Comparison of ENCODE assay signal across 18 cellular contexts in genomic region chr6:109516929-109517328, GRCh38. TPM values are rescaled to one million over a fixed set of nuclear protein-coding genes. Genes with fewer than 3 reads are reported as not detected.
DNase-seq lines count a peak whose midpoint lies in the region; ATAC-seq, FAIRE-seq and TF ChIP-seq lines count a peak whose summit lies in the region.
"Had no signal": no experiment of that assay in that cellular context is flagged by ENCODE, and none has a peak within 500 bp of the region (broad histone marks: within the 10 kb centered on the region; RNA-seq: fewer than 3 reads in every experiment).

No MANE protein-coding gene starts in this region.

- no peak overlapping the region for H3K9ac ChIP-seq in DND-41 (ENCODE audit: low read depth, low read length)
- H3K9ac ChIP-seq in H1 (replicated peaks in 1 of 4; ENCODE audit: extremely low read depth in 1 of 4, low read depth in 3 of 4, low read length in 3 of 4): no peak overlapping the region

- H3K27me3 ChIP-seq in DND-41 (ENCODE audit: insufficient read depth, low read length, poor library complexity): no peaks in the 10 kb centered on the region
- no peaks in the 10 kb centered on the region for H3K27me3 ChIP-seq in H1 (replicated peaks in 1 of 4; ENCODE audit: control insufficient read depth in 3 of 4, extremely low read depth in 1 of 4, insufficient read depth in 3 of 4, low read length in 3 of 4)
- H3K27me3 ChIP-seq: MG63 had no signal

- no peak overlapping the region for H2BK12ac ChIP-seq in H1 (ENCODE audit: low read depth, low read length)

- H3K4me1 ChIP-seq in DND-41 (ENCODE audit: insufficient read depth, low read length): peaks cover 29% of the 10 kb centered on the region
- peaks cover 5 to 10% (median 6%) of the 10 kb centered on the region in 4 experiments; a peak in 6 of 7 replicates for H3K4me1 ChIP-seq in H1 (replicated peaks in 1 of 4; ENCODE audit: control insufficient read depth in 3 of 4, insufficient read depth in 4 of 4, low read length in 3 of 4)
- H3K4me1 ChIP-seq: BE2C, foreskin keratinocyte had no signal

- TF ChIP-seq RAD21 in H1 (IDR thresholded peaks at IDR 0.05 in 1 of 2, conservative IDR thresholded peaks at IDR 0.05 in 1 of 2; ENCODE audit: low read depth in 2 of 2, low read length in 2 of 2): no peak

- peaks cover 35% of the 10 kb centered on the region for H3K4me1 Mint-ChIP-seq in activated CD4-positive, alpha-beta T cell treated with anti-CD3 and anti-CD28 coated beads, Interleukin-2, amount 10 ng/mL, durations not matched to agents 7 days and 5 days
- peaks cover 27 to 28% (median 28%) of the 10 kb centered on the region in 3 donors for H3K4me1 Mint-ChIP-seq in T-cell

- H3K27ac Mint-ChIP-seq in activated CD4-positive, alpha-beta T cell treated with anti-CD3 and anti-CD28 coated beads, Interleukin-2, amount 10 ng/mL, durations not matched to agents 7 days and 5 days: peak overlapping the region; percentile 78
- H3K27ac Mint-ChIP-seq in T-cell: peak overlapping the region; percentile 31 to 50
- H3K27ac Mint-ChIP-seq: brain had no signal

- no peak overlapping the region for H3K4ac ChIP-seq in H1 (replicated peaks; ENCODE audit: insufficient read length, low read depth, low read length)

- H2AK5ac ChIP-seq in H1 (ENCODE audit: low read depth, low read length): no peak overlapping the region

- no peaks in the 10 kb centered on the region for H3K23me2 ChIP-seq in H1 (ENCODE audit: low read depth, low read length)

- no peak overlapping the region for H4K5ac ChIP-seq in H1 (ENCODE audit: insufficient read length, low read depth, low read length)

- no peak overlapping the region for H2BK5ac ChIP-seq in H1 (ENCODE audit: low read depth, low read length)

- peak overlapping the region; percentile 28 for H3K4me3 Mint-ChIP-seq in activated CD4-positive, alpha-beta T cell treated with anti-CD3 and anti-CD28 coated beads, Interleukin-2, amount 10 ng/mL, durations not matched to agents 7 days and 5 days
- peak overlapping the region; percentile 6 to 77 (median 72) for H3K4me3 Mint-ChIP-seq in T-cell
- H3K4me3 Mint-ChIP-seq: brain, neural crest cell had no signal

- FAIRE-seq in H1 (lab: Jason Lieb, UNC): no peak

- H3K23ac ChIP-seq in H1 (ENCODE audit: insufficient read length): no peak overlapping the region

- H2BK15ac ChIP-seq in H1 (ENCODE audit: low read length): no peak overlapping the region

- H4K20me1 ChIP-seq in DND-41 (ENCODE audit: insufficient read depth, low read length): no peaks in the 10 kb centered on the region
- no peaks in the 10 kb centered on the region for H4K20me1 ChIP-seq in H1 (replicated peaks in 1 of 2; ENCODE audit: control insufficient read depth in 1 of 2, insufficient read depth in 2 of 2, low read length in 2 of 2)

- CTCF ChIA-PET in activated CD4-positive, alpha-beta T cell treated with anti-CD3 and anti-CD28 coated beads, Interleukin-2, amount 10 ng/mL, durations not matched to agents 7 days and 5 days (lab: Charles Lee): no interaction called here
- CTCF ChIA-PET in T-cell (lab: Charles Lee) (no interaction called here), H1 (lab: Charles Lee; ENCODE audit: partially characterized antibody) (no interaction called here)

- ATAC-seq in DND-41 (ENCODE audit: insufficient read depth, low read depth): peak; percentile 98
- peak in 1 of 4 experiments; percentile 71 for ATAC-seq in T-cell (replicated peaks in 1 of 4)
- ATAC-seq in HG03432 (IDR thresholded peaks at IDR 0.05; ENCODE audit: unreplicated experiment): no peak
- ATAC-seq: foreskin keratinocyte, left ventricle myocardium superior had no signal

- TF ChIP-seq EP300 in H1 (IDR thresholded peaks at IDR 0.05; ENCODE audit: borderline replicate concordance in 1 of 2, low read depth in 2 of 2, low read length in 2 of 2): no peak

- POLR2A ChIA-PET in activated CD4-positive, alpha-beta T cell treated with anti-CD3 and anti-CD28 coated beads, Interleukin-2, amount 10 ng/mL, durations not matched to agents 7 days and 5 days (lab: Charles Lee): no interaction called here
- POLR2A ChIA-PET in T-cell (lab: Charles Lee): no interaction called here
- POLR2A ChIA-PET in H1 (lab: Charles Lee; ENCODE audit: partially characterized antibody): no interaction called here

- TF ChIP-seq CTCF in DND-41 (IDR thresholded peaks at IDR 0.05; ENCODE audit: borderline replicate concordance, extremely low read depth, low read length, poor library complexity, severe bottlenecking): peak; percentile 4
- TF ChIP-seq CTCF in H1 (IDR thresholded peaks at IDR 0.05; ENCODE audit: control extremely low read depth in 1 of 3, insufficient read depth in 1 of 3, low read depth in 1 of 3, low read length in 3 of 3): no peak

- H3K9me3 ChIP-seq in DND-41 (ENCODE audit: insufficient read depth, low read length, severe bottlenecking) (no peaks in the 10 kb centered on the region), H1 (ENCODE audit: insufficient read depth in 2 of 2, low read depth in 1 of 2, low read length in 1 of 2) (no peaks in the 10 kb centered on the region)
- H3K9me3 ChIP-seq: BE2C, MG63 had no signal

- H3K14ac ChIP-seq in H1 (ENCODE audit: insufficient read length): no peak overlapping the region

- H3K36me3 ChIP-seq in DND-41 (ENCODE audit: insufficient read depth, low read length): no peaks in the 10 kb centered on the region
- H3K36me3 ChIP-seq in H1 (ENCODE audit: control insufficient read depth in 2 of 4, insufficient read depth in 4 of 4, low read length in 3 of 4): no peaks in the 10 kb centered on the region
- H3K36me3 ChIP-seq: BE2C, MG63 had no signal

- no peak overlapping the region for H3K18ac ChIP-seq in H1 (ENCODE audit: extremely low read depth, low read length)

- TF ChIP-seq POLR2A in H1 (IDR thresholded peaks at IDR 0.05; ENCODE audit: control extremely low read depth in 1 of 2, low read depth in 2 of 2, low read length in 2 of 2): no peak

- no peak for DNase-seq in activated CD4-positive, alpha-beta T cell treated with anti-CD3 and anti-CD28 coated beads, Interleukin-2, amount 10 ng/mL, durations not matched to agents 7 days and 5 days
- DNase-seq in activated CD4-positive, alpha-beta T cell treated with anti-CD3 and anti-CD28 coated beads, Interleukin-2, amount 50 U/mL, for 4 hours: no peak
- DNase-seq in DND-41 (peak; percentile 73), T-cell (no peak), H1 (ENCODE audit: low read depth in 1 of 2, low spot score in 2 of 2) (no peak), A172 (ENCODE audit: low spot score) (no peak), SHP77 (lab: John Stamatoyannopoulos, UW) (no peak)
- DNase-seq: BE2C, foreskin keratinocyte, GOT3, left ventricle myocardium superior, MG63, midbrain, NCI-H69 had no signal

- peak overlapping the region; percentile 51 for H3K4me2 ChIP-seq in DND-41 (ENCODE audit: insufficient read depth, low read length)
- H3K4me2 ChIP-seq in H1 (ENCODE audit: insufficient read depth in 1 of 2, low read depth in 2 of 2, low read length in 2 of 2): no peak overlapping the region

- no peak overlapping the region for H2BK20ac ChIP-seq in H1 (ENCODE audit: low read length)

- H3K79me1 ChIP-seq in H1 (ENCODE audit: low read depth, low read length): no peaks in the 10 kb centered on the region

- H3K56ac ChIP-seq in H1 (replicated peaks; ENCODE audit: insufficient read length, low read depth, low read length): no peak overlapping the region

- peaks cover 12% of the 10 kb centered on the region for H3K9me3 Mint-ChIP-seq in activated CD4-positive, alpha-beta T cell treated with anti-CD3 and anti-CD28 coated beads, Interleukin-2, amount 10 ng/mL, durations not matched to agents 7 days and 5 days
- H3K9me3 Mint-ChIP-seq in T-cell: no peaks in the 10 kb centered on the region

- H3K36me3 Mint-ChIP-seq in activated CD4-positive, alpha-beta T cell treated with anti-CD3 and anti-CD28 coated beads, Interleukin-2, amount 10 ng/mL, durations not matched to agents 7 days and 5 days (ENCODE audit: low read depth): peaks cover 12% of the 10 kb centered on the region
- H3K36me3 Mint-ChIP-seq in T-cell: no peaks in the 10 kb centered on the region
- H3K36me3 Mint-ChIP-seq: brain had no signal

- H4K91ac ChIP-seq in H1 (replicated peaks; ENCODE audit: insufficient read length, low read length): no peak overlapping the region

- WGBS in H1 (ENCODE audit: extremely low coverage in 1 of 2, insufficient coverage in 1 of 2, insufficient read length in 1 of 2, insufficient replicate concordance in 2 of 2, low coverage in 1 of 2, low lambda C conversion rate in 2 of 2, missing lambda C conversion rate in 1 of 2), 2 experiments: 57% methylated on average over 3 of the region's 3 CpGs; no CpG with 5 or more reads in 1 of the 2 experiments

- no peak overlapping the region for H4K8ac ChIP-seq in H1 (ENCODE audit: extremely low read depth, insufficient read depth, low read length)

- H3K27me3 Mint-ChIP-seq in activated CD4-positive, alpha-beta T cell treated with anti-CD3 and anti-CD28 coated beads, Interleukin-2, amount 10 ng/mL, durations not matched to agents 7 days and 5 days: peaks cover 2% of the 10 kb centered on the region
- no peaks in the 10 kb centered on the region for H3K27me3 Mint-ChIP-seq in T-cell

- H3K4me3 ChIP-seq in DND-41 (ENCODE audit: low read depth in 1 of 2, low read length in 2 of 2) (no peak overlapping the region), H1 (ENCODE audit: extremely low read depth in 1 of 4, insufficient read depth in 2 of 4, low read depth in 3 of 4, low read length in 4 of 4) (no peak overlapping the region)
- H3K4me3 ChIP-seq: MG63 had no signal

- peak overlapping the region; percentile 78 for H2AFZ ChIP-seq in DND-41 (ENCODE audit: low read depth, low read length)
- H2AFZ ChIP-seq in H1 (ENCODE audit: low read length): 0 out of 2 replicates have a peak overlapping the region, but pooled peaks have one; percentile 52

- H3K79me2 ChIP-seq in DND-41 (ENCODE audit: insufficient read depth, low read length): no peaks in the 10 kb centered on the region
- no peaks in the 10 kb centered on the region for H3K79me2 ChIP-seq in H1 (ENCODE audit: control insufficient read depth in 1 of 2, insufficient read depth in 2 of 2, low read length in 2 of 2)

- peak overlapping the region; percentile 77 for H3K27ac ChIP-seq in DND-41 (ENCODE audit: low read length)
- no peak overlapping the region for H3K27ac ChIP-seq in H1 (ENCODE audit: low read depth, low read length)
- H3K27ac ChIP-seq: foreskin keratinocyte, RWPE1 had no signal

- H2BK120ac ChIP-seq in H1 (replicated peaks; ENCODE audit: low read depth, low read length): no peak overlapping the region

RNA-seq across cellular contexts. Expression of gene ZBTB24, which starts 33.9 kb away (rescaled TPM):
- 10 to 100 TPM; 17.6 to 19.1 TPM for total RNA-seq in activated CD4-positive, alpha-beta T cell treated with anti-CD3 and anti-CD28 coated beads, Interleukin-2, amount 10 ng/mL, durations not matched to agents 7 days and 5 days
- 10 to 100 TPM; 14.1 to 21.2 (median 19.5) TPM for total RNA-seq in T-cell
- total RNA-seq in H1 (2021; fragmentation: NEBNext Ultra II Directional; extraction: Animal tissue kit (Norgen Biotek cat#: 25700)): 20.5 and 21.0 TPM in 2 replicates
- 5.9 and 7.5 TPM in 2 replicates for polyA plus RNA-seq in H1 (2011; rRNA removed)
- polyA plus RNA-seq in H1 (2011; cell fraction: cytosol; rRNA removed): 7.7 TPM
- 6.5 TPM for polyA plus RNA-seq in H1 (2011; cell fraction: nucleus; rRNA removed)
- polyA plus RNA-seq in H1 (2012, experiment 1 of 2): 8.0 to 12.5 TPM (median 9.3 TPM) in 4 replicates
- polyA plus RNA-seq in H1 (2012, experiment 2 of 2): 1.4 TPM
- polyA plus RNA-seq in H1 (2013, experiment 1 of 2): 10.2 TPM
- polyA plus RNA-seq in H1 (2013, experiment 2 of 2): 9.3 TPM
- 17.3 and 22.3 TPM in 2 replicates for polyA minus RNA-seq in H1 (2011; rRNA and poly(A)+ RNA removed)
- polyA minus RNA-seq in H1 (2011; cell fraction: cytosol; rRNA and poly(A)+ RNA removed): 12.2 TPM
- 14.7 TPM for polyA minus RNA-seq in H1 (2011; cell fraction: nucleus; rRNA and poly(A)+ RNA removed)
- 7.9 and 9.8 TPM in 2 replicates for total RNA-seq in A172 (2014; rRNA removed; shearing (Covaris generic))
